In the genomic region with DNA sequence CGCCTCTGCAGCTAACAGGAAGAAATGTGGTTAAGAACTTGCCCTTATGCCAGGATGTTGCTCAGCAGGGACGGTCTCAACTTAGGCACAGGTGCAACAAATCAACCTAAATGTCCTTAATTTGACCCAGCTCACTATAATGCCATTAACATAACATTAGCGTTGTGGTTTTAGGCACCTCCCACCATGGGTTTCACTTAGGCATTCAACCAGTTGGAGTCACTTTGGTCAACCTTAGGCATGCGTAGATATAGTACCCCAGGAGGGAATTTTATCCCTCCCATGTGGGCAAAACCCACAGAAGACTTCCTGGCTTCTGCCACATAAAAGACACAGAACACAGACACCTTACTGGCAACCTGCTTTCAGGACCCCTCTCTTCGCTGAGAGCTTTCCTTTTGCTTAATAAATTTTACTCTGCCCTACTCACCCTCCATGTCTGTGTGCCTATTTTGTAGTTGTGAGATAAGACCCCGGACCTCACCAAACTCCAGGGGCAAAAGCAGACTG, we compare ENCODE assay signal across 8 cellular contexts.
A peak's percentile ranks its signal among the peaks of the same experiment; 100 is the strongest.
DNase-seq lines count a peak whose midpoint lies in the region; ATAC-seq lines count a peak whose summit lies in the region.

No MANE protein-coding gene starts in this region.

- no peak overlapping the region for H3K27ac ChIP-seq in caudate nucleus (ENCODE audit: low read depth, low read length)

- DNase-seq in T-helper 9 cell (peak; percentile 51), glomerular visceral epithelial cell (ENCODE audit: extremely low spot score) (peak; percentile 36), foreskin melanocyte (no peak), putamen (ENCODE audit: low spot score) (no peak), NCI-H1436 treated with DMSO at 0.1 percent for 48 hours (lab: John Stamatoyannopoulos, UW) (no peak), caudate nucleus (lab: John Stamatoyannopoulos, UW) (no peak)

- ATAC-seq in GM19372 (IDR thresholded peaks at IDR 0.05; ENCODE audit: low read depth, unreplicated experiment) = peak; percentile 74
- peak; percentile 85 for ATAC-seq in HG03108 (IDR thresholded peaks at IDR 0.05; ENCODE audit: unreplicated experiment)

Comparison
In these comparisons a context has a peak if more than half of its experiments do, and no peak if none do; other contexts are left out.
1. DNase-seq: peak in T-helper 9 cell (single experiment) and glomerular visceral epithelial cell (single experiment); none in foreskin melanocyte (single experiment), putamen (single experiment), NCI-H1436 treated with DMSO at 0.1 percent for 48 hours (single experiment) and caudate nucleus (0 of 61).